In the genomic region with DNA sequence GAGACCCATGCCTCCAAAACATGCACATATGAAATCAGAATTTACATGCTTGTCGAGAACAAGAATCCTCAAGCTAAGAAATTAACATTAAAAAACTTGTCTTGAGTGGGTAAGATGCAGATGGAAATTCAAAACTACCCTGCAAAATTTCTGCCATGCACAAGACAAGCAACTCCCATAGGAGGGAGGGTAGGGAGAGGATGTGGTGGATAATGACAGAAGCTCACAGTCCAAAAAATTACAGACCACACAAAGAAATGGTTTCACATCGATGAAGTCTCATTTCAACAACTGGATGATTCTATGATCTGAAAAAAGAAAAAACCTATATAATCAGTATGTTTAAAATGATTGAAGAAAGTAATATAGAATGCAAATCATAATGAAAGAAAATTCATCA, we compare ENCODE assay signal across 1 cellular context.
TF ChIP-seq lines count a peak whose summit lies in the region.

No MANE protein-coding gene starts in this region.

TF ChIP-seq in GM23338, 12 proteins besides CTCF, POLR2A, EP300 and RAD21 (continued from another document):
- TF ChIP-seq EZH2phosphoT487 (IDR thresholded peaks at IDR 0.05; ENCODE audit: unreplicated experiment) = no peak
- TF ChIP-seq, protein P1, sequence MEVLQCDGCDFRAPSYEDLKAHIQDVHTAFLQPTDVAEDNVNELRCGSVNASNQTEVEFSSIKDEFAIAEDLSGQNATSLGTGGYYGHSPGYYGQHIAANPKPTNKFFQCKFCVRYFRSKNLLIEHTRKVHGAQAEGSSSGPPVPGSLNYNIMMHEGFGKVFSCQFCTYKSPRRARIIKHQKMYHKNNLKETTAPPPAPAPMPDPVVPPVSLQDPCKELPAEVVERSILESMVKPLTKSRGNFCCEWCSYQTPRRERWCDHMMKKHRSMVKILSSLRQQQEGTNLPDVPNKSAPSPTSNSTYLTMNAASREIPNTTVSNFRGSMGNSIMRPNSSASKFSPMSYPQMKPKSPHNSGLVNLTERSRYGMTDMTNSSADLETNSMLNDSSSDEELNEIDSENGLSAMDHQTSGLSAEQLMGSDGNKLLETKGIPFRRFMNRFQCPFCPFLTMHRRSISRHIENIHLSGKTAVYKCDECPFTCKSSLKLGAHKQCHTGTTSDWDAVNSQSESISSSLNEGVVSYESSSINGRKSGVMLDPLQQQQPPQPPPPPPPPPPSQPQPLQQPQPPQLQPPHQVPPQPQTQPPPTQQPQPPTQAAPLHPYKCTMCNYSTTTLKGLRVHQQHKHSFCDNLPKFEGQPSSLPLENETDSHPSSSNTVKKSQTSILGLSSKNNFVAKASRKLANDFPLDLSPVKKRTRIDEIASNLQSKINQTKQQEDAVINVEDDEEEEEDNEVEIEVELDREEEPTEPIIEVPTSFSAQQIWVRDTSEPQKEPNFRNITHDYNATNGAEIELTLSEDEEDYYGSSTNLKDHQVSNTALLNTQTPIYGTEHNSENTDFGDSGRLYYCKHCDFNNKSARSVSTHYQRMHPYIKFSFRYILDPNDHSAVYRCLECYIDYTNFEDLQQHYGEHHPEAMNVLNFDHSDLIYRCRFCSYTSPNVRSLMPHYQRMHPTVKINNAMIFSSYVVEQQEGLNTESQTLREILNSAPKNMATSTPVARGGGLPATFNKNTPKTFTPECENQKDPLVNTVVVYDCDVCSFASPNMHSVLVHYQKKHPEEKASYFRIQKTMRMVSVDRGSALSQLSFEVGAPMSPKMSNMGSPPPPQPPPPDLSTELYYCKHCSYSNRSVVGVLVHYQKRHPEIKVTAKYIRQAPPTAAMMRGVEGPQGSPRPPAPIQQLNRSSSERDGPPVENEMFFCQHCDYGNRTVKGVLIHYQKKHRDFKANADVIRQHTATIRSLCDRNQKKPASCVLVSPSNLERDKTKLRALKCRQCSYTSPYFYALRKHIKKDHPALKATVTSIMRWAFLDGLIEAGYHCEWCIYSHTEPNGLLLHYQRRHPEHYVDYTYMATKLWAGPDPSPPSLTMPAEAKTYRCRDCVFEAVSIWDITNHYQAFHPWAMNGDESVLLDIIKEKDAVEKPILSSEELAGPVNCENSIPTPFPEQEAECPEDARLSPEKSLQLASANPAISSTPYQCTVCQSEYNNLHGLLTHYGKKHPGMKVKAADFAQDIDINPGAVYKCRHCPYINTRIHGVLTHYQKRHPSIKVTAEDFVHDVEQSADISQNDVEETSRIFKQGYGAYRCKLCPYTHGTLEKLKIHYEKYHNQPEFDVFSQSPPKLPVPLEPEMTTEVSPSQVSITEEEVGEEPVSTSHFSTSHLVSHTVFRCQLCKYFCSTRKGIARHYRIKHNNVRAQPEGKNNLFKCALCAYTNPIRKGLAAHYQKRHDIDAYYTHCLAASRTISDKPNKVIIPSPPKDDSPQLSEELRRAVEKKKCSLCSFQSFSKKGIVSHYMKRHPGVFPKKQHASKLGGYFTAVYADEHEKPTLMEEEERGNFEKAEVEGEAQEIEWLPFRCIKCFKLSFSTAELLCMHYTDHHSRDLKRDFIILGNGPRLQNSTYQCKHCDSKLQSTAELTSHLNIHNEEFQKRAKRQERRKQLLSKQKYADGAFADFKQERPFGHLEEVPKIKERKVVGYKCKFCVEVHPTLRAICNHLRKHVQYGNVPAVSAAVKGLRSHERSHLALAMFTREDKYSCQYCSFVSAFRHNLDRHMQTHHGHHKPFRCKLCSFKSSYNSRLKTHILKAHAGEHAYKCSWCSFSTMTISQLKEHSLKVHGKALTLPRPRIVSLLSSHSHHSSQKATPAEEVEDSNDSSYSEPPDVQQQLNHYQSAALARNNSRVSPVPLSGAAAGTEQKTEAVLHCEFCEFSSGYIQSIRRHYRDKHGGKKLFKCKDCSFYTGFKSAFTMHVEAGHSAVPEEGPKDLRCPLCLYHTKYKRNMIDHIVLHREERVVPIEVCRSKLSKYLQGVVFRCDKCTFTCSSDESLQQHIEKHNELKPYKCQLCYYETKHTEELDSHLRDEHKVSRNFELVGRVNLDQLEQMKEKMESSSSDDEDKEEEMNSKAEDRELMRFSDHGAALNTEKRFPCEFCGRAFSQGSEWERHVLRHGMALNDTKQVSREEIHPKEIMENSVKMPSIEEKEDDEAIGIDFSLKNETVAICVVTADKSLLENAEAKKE (CRISPR knock-in tag; IDR thresholded peaks at IDR 0.05) = no peak
- TF ChIP-seq ZNF331 (CRISPR knock-in tag; IDR thresholded peaks at IDR 0.05; ENCODE audit: low read depth) = no peak
- TF ChIP-seq NANOG (IDR thresholded peaks at IDR 0.05; ENCODE audit: borderline replicate concordance) = no peak
- no peak for TF ChIP-seq CREB1 (CRISPR knock-in tag; IDR thresholded peaks at IDR 0.05; ENCODE audit: low read depth)
TF ChIP-seq in GM23338: peak in this region for 0.
